In the genomic region with DNA sequence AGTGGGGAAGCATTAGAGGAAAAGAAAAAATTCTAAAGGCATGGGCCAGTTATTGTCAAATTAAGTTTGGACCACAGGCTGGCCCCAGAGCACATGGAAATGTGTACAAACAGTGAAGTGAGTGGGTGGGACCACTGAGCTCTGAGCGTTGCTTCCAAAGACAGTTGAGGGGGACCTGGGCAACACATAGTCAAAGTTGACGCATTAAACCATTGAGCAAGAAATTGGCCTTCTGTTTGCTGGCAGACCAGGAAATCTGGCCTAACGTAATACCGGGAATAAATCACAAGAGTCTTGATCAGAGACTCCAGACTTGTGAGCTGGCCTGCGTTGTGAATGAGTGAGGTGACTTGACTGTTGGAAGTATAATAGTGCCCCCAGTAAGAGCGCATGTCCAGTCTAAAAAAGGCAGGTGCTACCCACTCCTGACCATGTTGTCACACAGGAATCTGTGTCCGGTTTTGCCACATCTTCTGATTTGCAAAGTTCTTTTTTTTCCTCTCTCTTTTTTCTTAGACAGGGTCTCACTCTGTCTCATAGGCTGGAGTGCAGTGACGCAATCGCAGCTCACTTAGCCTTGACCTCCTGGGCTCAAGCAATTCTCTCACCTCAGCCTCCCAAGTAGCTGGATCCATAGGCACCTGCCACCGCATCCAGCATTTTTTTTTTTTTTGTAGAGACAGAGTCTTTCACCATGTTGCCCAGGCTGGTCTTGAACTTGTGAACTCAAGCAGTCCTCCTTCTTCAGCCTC, we compare ENCODE assay signal across 25 cellular contexts. TPM values are rescaled to one million over a fixed set of nuclear protein-coding genes. Genes with fewer than 3 reads are reported as not detected.
"Had no signal": no experiment of that assay in that cellular context is flagged by ENCODE, and none has a peak within 500 bp of the region (broad histone marks: within the 10 kb centered on the region; RNA-seq: fewer than 3 reads in every experiment).

No MANE protein-coding gene starts in this region.

- H3K9me3 Mint-ChIP-seq: activated CD4-positive, alpha-beta memory T cell treated with anti-CD3 and anti-CD28 coated beads for 36 hours; activated CD4-positive, alpha-beta T cell treated with anti-CD3 and anti-CD28 coated beads, Interleukin-2, amount 10 ng/mL, durations not matched to agents 24 days and 14 days; activated naive CD4-positive, alpha-beta T cell treated with anti-CD3 and anti-CD28 coated beads for 36 hours; activated naive CD8-positive, alpha-beta T cell treated with anti-CD3 and anti-CD28 coated beads for 36 hours; activated T-helper 1 cell treated with anti-CD3 and anti-CD28 coated beads, Interleukin-12 subunit alpha, Interleukin-12 subunit beta, Interleukin-2, Interleukin-4 antibody, amounts not matched to agents 30 ng/mL and 10 ng/mL and 1 ng/mL, durations not matched to agents 14 hours and 24 hours and 36 hours; effector memory CD8-positive, alpha-beta T cell had no signal

- H3K4me2 ChIP-seq: hepatocyte had no signal

- H3K27me3 ChIP-seq: adrenal gland, hepatocyte, testis, transverse colon had no signal

- H3K9me3 ChIP-seq: adrenal gland, psoas muscle, testis, transverse colon had no signal

- H3K9ac ChIP-seq: parathyroid adenoma had no signal

- H3K4me1 ChIP-seq: adrenal gland, parathyroid adenoma, psoas muscle, testis had no signal

- H2AFZ ChIP-seq: hepatocyte, parathyroid adenoma had no signal

- H3K27ac ChIP-seq: hepatocyte, parathyroid adenoma, psoas muscle, testis, transverse colon had no signal

- H3K79me2 ChIP-seq: parathyroid adenoma had no signal

- ATAC-seq: effector memory CD8-positive, alpha-beta T cell; left ventricle myocardium superior; naive thymus-derived CD4-positive, alpha-beta T cell had no signal

- H3K36me3 Mint-ChIP-seq: activated CD4-positive, alpha-beta memory T cell treated with anti-CD3 and anti-CD28 coated beads for 36 hours; activated naive CD8-positive, alpha-beta T cell treated with anti-CD3 and anti-CD28 coated beads for 36 hours; naive thymus-derived CD4-positive, alpha-beta T cell had no signal

- H3K27ac Mint-ChIP-seq: activated CD4-positive, alpha-beta memory T cell treated with anti-CD3 and anti-CD28 coated beads for 36 hours; activated CD4-positive, alpha-beta T cell treated with anti-CD3 and anti-CD28 coated beads, Interleukin-2, amount 10 ng/mL, durations not matched to agents 24 days and 14 days; activated naive CD4-positive, alpha-beta T cell treated with anti-CD3 and anti-CD28 coated beads for 36 hours; activated naive CD8-positive, alpha-beta T cell treated with anti-CD3 and anti-CD28 coated beads for 36 hours; activated T-helper 1 cell treated with anti-CD3 and anti-CD28 coated beads, Interleukin-12 subunit alpha, Interleukin-12 subunit beta, Interleukin-2, Interleukin-4 antibody, amounts not matched to agents 30 ng/mL and 10 ng/mL and 1 ng/mL, durations not matched to agents 14 hours and 24 hours and 36 hours; effector memory CD8-positive, alpha-beta T cell; naive thymus-derived CD4-positive, alpha-beta T cell had no signal

- H3K4me3 ChIP-seq: adrenal gland, hepatocyte, psoas muscle, testis, transverse colon had no signal

- H3K4me1 Mint-ChIP-seq: activated CD4-positive, alpha-beta T cell treated with anti-CD3 and anti-CD28 coated beads, Interleukin-2, amount 10 ng/mL, durations not matched to agents 24 days and 14 days; activated naive CD8-positive, alpha-beta T cell treated with anti-CD3 and anti-CD28 coated beads for 36 hours had no signal

- DNase-seq: activated CD4-positive, alpha-beta memory T cell treated with anti-CD3 and anti-CD28 coated beads for 36 hours; activated CD4-positive, alpha-beta T cell treated with anti-CD3 and anti-CD28 coated beads, Interleukin-2, amount 10 ng/mL, durations not matched to agents 24 days and 14 days; activated CD4-positive, CD25-positive, alpha-beta regulatory T cell treated with anti-CD3 and anti-CD28 coated beads, Interleukin-2, amount 50 U/mL, for 72 hours; activated CD8-positive, alpha-beta memory T cell treated with anti-CD3 and anti-CD28 coated beads, Interleukin-2, amount 50 U/mL, for 4 hours; activated effector memory CD4-positive, alpha-beta T cell treated with anti-CD3 and anti-CD28 coated beads, Interleukin-2, amount 50 U/mL, for 16 hours; activated naive CD4-positive, alpha-beta T cell treated with anti-CD3 and anti-CD28 coated beads for 36 hours; activated naive CD8-positive, alpha-beta T cell treated with anti-CD3 and anti-CD28 coated beads for 36 hours; activated T-cell treated with anti-CD3 and anti-CD28 coated beads, Interleukin-2, amount 50 U/mL, for 1 hour; caudate nucleus; cortex of kidney; effector memory CD8-positive, alpha-beta T cell; left cardiac atrium; left ventricle myocardium superior; naive thymus-derived CD4-positive, alpha-beta T cell; occipital lobe; psoas muscle; stimulated activated CD4-positive, alpha-beta T cell treated with anti-CD3 and anti-CD28 coated beads, Interleukin-2, amount 100 ng/mL, for 48 hours; stimulated activated naive CD4-positive, alpha-beta T cell treated with Interleukin-2 at 50 U/mL for 16 hours; T-helper 2 cell; testis; transverse colon had no signal

- H3K36me3 ChIP-seq: adrenal gland, transverse colon had no signal

- H3K4me3 Mint-ChIP-seq: activated CD4-positive, alpha-beta memory T cell treated with anti-CD3 and anti-CD28 coated beads for 36 hours; activated CD4-positive, alpha-beta T cell treated with anti-CD3 and anti-CD28 coated beads, Interleukin-2, amount 10 ng/mL, durations not matched to agents 24 days and 14 days; activated naive CD4-positive, alpha-beta T cell treated with anti-CD3 and anti-CD28 coated beads for 36 hours; activated naive CD8-positive, alpha-beta T cell treated with anti-CD3 and anti-CD28 coated beads for 36 hours; activated T-helper 1 cell treated with anti-CD3 and anti-CD28 coated beads, Interleukin-12 subunit alpha, Interleukin-12 subunit beta, Interleukin-2, Interleukin-4 antibody, amounts not matched to agents 30 ng/mL and 10 ng/mL and 1 ng/mL, durations not matched to agents 14 hours and 24 hours and 36 hours; effector memory CD8-positive, alpha-beta T cell; naive thymus-derived CD4-positive, alpha-beta T cell had no signal

RNA-seq across cellular contexts. Expression of a gene that starts 10.7 kb away (rescaled TPM):
- total RNA-seq: activated CD4-positive, alpha-beta T cell treated with anti-CD3 and anti-CD28 coated beads, Interleukin-2, amount 10 ng/mL, durations not matched to agents 24 days and 14 days; activated naive CD4-positive, alpha-beta T cell treated with anti-CD3 and anti-CD28 coated beads for 36 hours; activated T-helper 1 cell treated with anti-CD3 and anti-CD28 coated beads, Interleukin-12 subunit alpha, Interleukin-12 subunit beta, Interleukin-2, Interleukin-4 antibody, amounts not matched to agents 30 ng/mL and 10 ng/mL and 1 ng/mL, durations not matched to agents 14 hours and 24 hours and 36 hours had no signal
- polyA plus RNA-seq: naive thymus-derived CD4-positive, alpha-beta T cell had no signal
